In genomic region chr2:28635251-28635650, GRCh38 we compare ENCODE assay signal across 16 cellular contexts.
DNase-seq lines count a peak whose midpoint lies in the region; ATAC-seq and TF ChIP-seq lines count a peak whose summit lies in the region.
"Had no signal": no experiment of that assay in that cellular context is flagged by ENCODE, and none has a peak within 500 bp of the region (broad histone marks: within the 10 kb centered on the region; RNA-seq: fewer than 3 reads in every experiment).

No MANE protein-coding gene starts in this region.

- H3K4me2 ChIP-seq in smooth muscle cell = no peak overlapping the region

- no peak overlapping the region for H2AFZ ChIP-seq in smooth muscle cell (ENCODE audit: low read depth)

- TF ChIP-seq CTCF in cardiac fibroblast (IDR thresholded peaks at IDR 0.05; ENCODE audit: low read depth, low read length) (no peak), ovary (IDR thresholded peaks at IDR 0.05) (peak in 1 of 3 donors; percentile 9), upper lobe of right lung (IDR thresholded peaks at IDR 0.05) (no peak), smooth muscle cell (IDR thresholded peaks at IDR 0.05; ENCODE audit: borderline replicate concordance, insufficient read depth, poor library complexity, severe bottlenecking) (no peak)
- no peak for TF ChIP-seq CTCF in CD8-positive, alpha-beta T cell (IDR thresholded peaks at IDR 0.05)

- peak; percentile 20 for TF ChIP-seq POLR2A in ovary (IDR thresholded peaks at IDR 0.05)

- WGBS in ovary, 3 donors = 5 to 9% (median 6%) methylated on average over 2 of the region's 2 CpGs
- 82% methylated on average over 2 of the region's 2 CpGs for WGBS in smooth muscle cell (ENCODE audit: low lambda C conversion rate)

- H3K27ac Mint-ChIP-seq in activated naive CD8-positive, alpha-beta T cell treated with anti-CD3 and anti-CD28 coated beads, Interleukin-2, amount 50 U/mL, for 24 hours = no peak overlapping the region
- no peak overlapping the region for H3K27ac Mint-ChIP-seq in CD8-positive, alpha-beta T cell
- H3K27ac Mint-ChIP-seq: activated T-cell treated with anti-CD3 and anti-CD28 coated beads, Interleukin-2, amount 50 U/mL, for 24 hours; T-cell had no signal

- no peak overlapping the region for H3K4me3 Mint-ChIP-seq in activated naive CD8-positive, alpha-beta T cell treated with anti-CD3 and anti-CD28 coated beads, Interleukin-2, amount 50 U/mL, for 24 hours
- H3K4me3 Mint-ChIP-seq in CD8-positive, alpha-beta T cell = no peak overlapping the region
- H3K4me3 Mint-ChIP-seq: activated T-cell treated with anti-CD3 and anti-CD28 coated beads, Interleukin-2, amount 50 U/mL, for 24 hours; T-cell had no signal

- H3K4me1 Mint-ChIP-seq in activated naive CD8-positive, alpha-beta T cell treated with anti-CD3 and anti-CD28 coated beads, Interleukin-2, amount 50 U/mL, for 24 hours = peaks cover 30% of the 10 kb centered on the region
- H3K4me1 Mint-ChIP-seq in CD8-positive, alpha-beta T cell (ENCODE audit: low read depth) = peaks cover 2% of the 10 kb centered on the region
- H3K4me1 Mint-ChIP-seq: T-cell had no signal

- ATAC-seq in left cardiac atrium (peak; percentile 81), upper lobe of right lung (no peak)
- no peak for ATAC-seq in activated naive CD8-positive, alpha-beta T cell treated with anti-CD3 and anti-CD28 coated beads, Interleukin-2, amount 50 U/mL, for 24 hours
- no peak for ATAC-seq in CD8-positive, alpha-beta T cell
- ATAC-seq: T-cell had no signal

- no peaks in the 10 kb centered on the region for H4K20me1 ChIP-seq in smooth muscle cell (ENCODE audit: low read depth)

- no peak for TF ChIP-seq EP300 in ovary (IDR thresholded peaks at IDR 0.05)

- H3K9me3 Mint-ChIP-seq in activated naive CD8-positive, alpha-beta T cell treated with anti-CD3 and anti-CD28 coated beads, Interleukin-2, amount 50 U/mL, for 24 hours = no peaks in the 10 kb centered on the region
- no peaks in the 10 kb centered on the region for H3K9me3 Mint-ChIP-seq in CD8-positive, alpha-beta T cell
- H3K9me3 Mint-ChIP-seq: activated T-cell treated with anti-CD3 and anti-CD28 coated beads, Interleukin-2, amount 50 U/mL, for 24 hours; T-cell had no signal

- no peaks in the 10 kb centered on the region for H3K79me2 ChIP-seq in smooth muscle cell (ENCODE audit: low read depth)

- H3K27me3 ChIP-seq in ovary (no peaks in the 10 kb centered on the region), upper lobe of right lung (no peaks in the 10 kb centered on the region), smooth muscle cell (ENCODE audit: low read depth) (no peaks in the 10 kb centered on the region)
- no peaks in the 10 kb centered on the region for H3K27me3 ChIP-seq in CD8-positive, alpha-beta T cell (ENCODE audit: insufficient read depth, low read length)

- no peaks in the 10 kb centered on the region for H3K9me3 ChIP-seq in ovary
- no peaks in the 10 kb centered on the region for H3K9me3 ChIP-seq in upper lobe of right lung
- H3K9me3 ChIP-seq in CD8-positive, alpha-beta T cell (ENCODE audit: low read length) = no peaks in the 10 kb centered on the region
- H3K9me3 ChIP-seq in smooth muscle cell (replicated peaks; ENCODE audit: low read depth) = no peaks in the 10 kb centered on the region

- H3K4me3 ChIP-seq in cardiac fibroblast (replicated peaks in 1 of 2; ENCODE audit: low read depth in 2 of 2, low read length in 2 of 2) (no peak overlapping the region), ovary (no peak overlapping the region), upper lobe of right lung (no peak overlapping the region), smooth muscle cell (no peak overlapping the region)
- no peak overlapping the region for H3K4me3 ChIP-seq in CD8-positive, alpha-beta T cell (ENCODE audit: low read depth, low read length)

- POLR2A ChIA-PET in CD8-positive, alpha-beta T cell (lab: Charles Lee) = interaction anchor here (0.6 to 1.4 kb wide), 3 partner anchors 12 to 260 kb away, joined by 3 to 4 read pairs (median 3); no protein-coding TSS in a partner anchor

- peak; percentile 48 to 53 for DNase-seq in cardiac fibroblast (ENCODE audit: low read depth in 2 of 2)
- DNase-seq in left cardiac atrium = peak; percentile 50
- peak in 3 of 5 donors; percentile 47 to 72 (median 58) for DNase-seq in ovary
- DNase-seq in upper lobe of right lung = no peak
- no peak for DNase-seq in activated naive CD8-positive, alpha-beta T cell treated with anti-CD3 and anti-CD28 coated beads, Interleukin-2, amount 50 U/mL, for 24 hours
- DNase-seq in CD8-positive, alpha-beta T cell = no peak
- no peak for DNase-seq in smooth muscle cell (lab: John Stamatoyannopoulos, UW; ENCODE audit: unreplicated experiment)
- DNase-seq: activated CD4-positive, alpha-beta T cell treated with anti-CD3 and anti-CD28 coated beads for 4 hours; activated T-cell treated with anti-CD3 and anti-CD28 coated beads, Interleukin-2, amount 50 U/mL, for 24 hours; amygdala; effector CD8-positive, alpha-beta T cell; H7; NCI-H2171 treated with DMSO at 0.1 percent for 48 hours; OCI-M1; stimulated activated naive CD4-positive, alpha-beta T cell treated with Interleukin-2 at 50 U/mL for 16 hours; T-cell had no signal

- CTCF ChIA-PET in CD8-positive, alpha-beta T cell (lab: Charles Lee) = interaction anchor here (0.7 to 1.3 kb wide), 2 partner anchors 12 to 321 kb away, joined by 3 read pairs; no protein-coding TSS in a partner anchor

- H3K27me3 Mint-ChIP-seq in activated naive CD8-positive, alpha-beta T cell treated with anti-CD3 and anti-CD28 coated beads, Interleukin-2, amount 50 U/mL, for 24 hours = no peaks in the 10 kb centered on the region
- no peaks in the 10 kb centered on the region for H3K27me3 Mint-ChIP-seq in CD8-positive, alpha-beta T cell (ENCODE audit: low read depth)
- H3K27me3 Mint-ChIP-seq: activated T-cell treated with anti-CD3 and anti-CD28 coated beads, Interleukin-2, amount 50 U/mL, for 24 hours; T-cell had no signal

- H3K27ac ChIP-seq in ovary (peak overlapping the region; percentile 26 to 70), upper lobe of right lung (peak overlapping the region; percentile 81), smooth muscle cell (ENCODE audit: low read depth) (no peak overlapping the region)
- H3K27ac ChIP-seq in CD8-positive, alpha-beta T cell (ENCODE audit: low read depth, low read length) = no peak overlapping the region

- H3K36me3 ChIP-seq in ovary (no peaks in the 10 kb centered on the region), upper lobe of right lung (no peaks in the 10 kb centered on the region), smooth muscle cell (ENCODE audit: low read depth) (no peaks in the 10 kb centered on the region)
- H3K36me3 ChIP-seq in CD8-positive, alpha-beta T cell (ENCODE audit: insufficient read depth, low read length) = no peaks in the 10 kb centered on the region

- H3K36me3 Mint-ChIP-seq in activated naive CD8-positive, alpha-beta T cell treated with anti-CD3 and anti-CD28 coated beads, Interleukin-2, amount 50 U/mL, for 24 hours (ENCODE audit: low read depth) = no peaks in the 10 kb centered on the region
- no peaks in the 10 kb centered on the region for H3K36me3 Mint-ChIP-seq in CD8-positive, alpha-beta T cell
- H3K36me3 Mint-ChIP-seq: T-cell had no signal

- H3F3A ChIP-seq in smooth muscle cell (ENCODE audit: low read depth) = no peaks in the 10 kb centered on the region

- H3K9ac ChIP-seq in smooth muscle cell (ENCODE audit: low read depth) = no peak overlapping the region

- intact Hi-C loops in left cardiac atrium (cut with DNase I) (no loop called here), ovary (cut with DNase I) (no loop called here), upper lobe of right lung (cut with DNase I) (no loop called here)
- intact Hi-C loops in CD8-positive, alpha-beta T cell (cut with DNase I, micrococcal nuclease) = no loop called here

- H3K4me1 ChIP-seq in ovary (ENCODE audit: insufficient read depth) = peaks cover 36% of the 10 kb centered on the region
- peaks cover 17% of the 10 kb centered on the region for H3K4me1 ChIP-seq in upper lobe of right lung
- no peaks in the 10 kb centered on the region for H3K4me1 ChIP-seq in CD8-positive, alpha-beta T cell (ENCODE audit: insufficient read depth, low read length)
- H3K4me1 ChIP-seq in smooth muscle cell (ENCODE audit: low read depth) = peaks cover 3% of the 10 kb centered on the region

Comparison
In these comparisons a context has a peak if more than half of its experiments do, and no peak if none do; other contexts are left out.
1. DNase-seq: peak in cardiac fibroblast (2 of 2), left cardiac atrium (single experiment) and ovary (3 of 5); none in upper lobe of right lung (single experiment), activated naive CD8-positive, alpha-beta T cell treated with anti-CD3 and anti-CD28 coated beads, Interleukin-2, amount 50 U/mL, for 24 hours (single experiment), CD8-positive, alpha-beta T cell (0 of 7) and smooth muscle cell (single experiment).
2. ATAC-seq: peak in left cardiac atrium (2 of 2); none in upper lobe of right lung (single experiment), activated naive CD8-positive, alpha-beta T cell treated with anti-CD3 and anti-CD28 coated beads, Interleukin-2, amount 50 U/mL, for 24 hours (single experiment) and CD8-positive, alpha-beta T cell (single experiment).
3. H3K27ac ChIP-seq: peak in ovary (2 of 2) and upper lobe of right lung (single experiment); none in CD8-positive, alpha-beta T cell (single experiment) and smooth muscle cell (single experiment).